ENCODE assay signal across 1 cellular context in genomic region chr14:93184391-93185332, GRCh38.
TF ChIP-seq lines count a peak whose summit lies in the region.

A gene with protein sequence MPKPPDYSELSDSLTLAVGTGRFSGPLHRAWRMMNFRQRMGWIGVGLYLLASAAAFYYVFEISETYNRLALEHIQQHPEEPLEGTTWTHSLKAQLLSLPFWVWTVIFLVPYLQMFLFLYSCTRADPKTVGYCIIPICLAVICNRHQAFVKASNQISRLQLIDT (plus strand): TSS chr14:93185317. CDS start chr14:93185406, 89 bp downstream.
A gene with protein sequence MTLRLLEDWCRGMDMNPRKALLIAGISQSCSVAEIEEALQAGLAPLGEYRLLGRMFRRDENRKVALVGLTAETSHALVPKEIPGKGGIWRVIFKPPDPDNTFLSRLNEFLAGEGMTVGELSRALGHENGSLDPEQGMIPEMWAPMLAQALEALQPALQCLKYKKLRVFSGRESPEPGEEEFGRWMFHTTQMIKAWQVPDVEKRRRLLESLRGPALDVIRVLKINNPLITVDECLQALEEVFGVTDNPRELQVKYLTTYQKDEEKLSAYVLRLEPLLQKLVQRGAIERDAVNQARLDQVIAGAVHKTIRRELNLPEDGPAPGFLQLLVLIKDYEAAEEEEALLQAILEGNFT (minus strand): TSS chr14:93184897. CDS start chr14:93184242, 655 bp downstream.

TF ChIP-seq in HCT116, 20 proteins besides CTCF, POLR2A, EP300 and RAD21 (continued from another document):
- TF ChIP-seq MAX (IDR thresholded peaks at IDR 0.05) (peak; percentile 40), REST (IDR thresholded peaks at IDR 0.05; ENCODE audit: low read depth) (no peak), SRF (IDR thresholded peaks at IDR 0.05; ENCODE audit: low read depth) (no peak; the same call in 1 of the 2 replicates), ZNF274 (IDR thresholded peaks at IDR 0.05; ENCODE audit: low read depth, low read length) (no peak)
